ENCODE assay signal across 1 cellular context in genomic region chr1:201399352-201400126, GRCh38.
TF ChIP-seq lines count a peak whose summit lies in the region.

No MANE protein-coding gene starts in this region.

TF ChIP-seq in HepG2, 621 proteins besides CTCF, POLR2A, EP300 and RAD21 (continued from another document and continues in another):
- peak; percentile 67; the same call in 1 of the 2 replicates for TF ChIP-seq ZSCAN21 (CRISPR knock-in tag; IDR thresholded peaks at IDR 0.05; ENCODE audit: borderline replicate concordance)
- TF ChIP-seq TBX2 (CRISPR knock-in tag; IDR thresholded peaks at IDR 0.05; ENCODE audit: borderline replicate concordance), result peak; percentile 85
- TF ChIP-seq TFDP2 (CRISPR knock-in tag; IDR thresholded peaks at IDR 0.05), result peak; percentile 75
- peak; percentile 53; the same call in 1 of the 2 replicates for TF ChIP-seq RFXAP (CRISPR knock-in tag; IDR thresholded peaks at IDR 0.05; ENCODE audit: borderline replicate concordance)
- TF ChIP-seq ZNF253 (CRISPR knock-in tag; IDR thresholded peaks at IDR 0.05; ENCODE audit: borderline replicate concordance), result no peak
- peak; percentile 85; the same call in 1 of the 2 replicates for TF ChIP-seq ZNF547 (CRISPR knock-in tag; IDR thresholded peaks at IDR 0.05)
- TF ChIP-seq ZBTB1 (CRISPR knock-in tag; IDR thresholded peaks at IDR 0.05; ENCODE audit: borderline replicate concordance), result no peak
- TF ChIP-seq ZNF768 (CRISPR knock-in tag; IDR thresholded peaks at IDR 0.05), result peak; percentile 46; the same call in 1 of the 2 replicates
- TF ChIP-seq SSRP1 (CRISPR knock-in tag; IDR thresholded peaks at IDR 0.05), result no peak
- peak; percentile 95 for TF ChIP-seq UBTF (CRISPR knock-in tag; IDR thresholded peaks at IDR 0.05)
- TF ChIP-seq ZNF788 (CRISPR knock-in tag; IDR thresholded peaks at IDR 0.05; ENCODE audit: borderline replicate concordance), result no peak
- TF ChIP-seq SP5 (CRISPR knock-in tag; IDR thresholded peaks at IDR 0.05; ENCODE audit: borderline replicate concordance, low read depth), result 0 out of 2 replicates have a peak, but pooled peaks have one; percentile 23
- TF ChIP-seq SOX6 (IDR thresholded peaks at IDR 0.05), result no peak
- peak; percentile 21; the same call in 1 of the 2 replicates for TF ChIP-seq SOX6 (CRISPR knock-in tag; IDR thresholded peaks at IDR 0.05)
- TF ChIP-seq ZEB1 (IDR thresholded peaks at IDR 0.05; ENCODE audit: insufficient replicate concordance, low read depth), result peak; percentile 98
- TF ChIP-seq KDM2A (CRISPR knock-in tag; IDR thresholded peaks at IDR 0.05; ENCODE audit: borderline replicate concordance, low read depth), result peak; percentile 68; the same call in 1 of the 2 replicates
- TF ChIP-seq ZBTB37 (CRISPR knock-in tag; IDR thresholded peaks at IDR 0.05), result no peak
- peak; percentile 53 for TF ChIP-seq SALL1 (CRISPR knock-in tag; IDR thresholded peaks at IDR 0.05)
- no peak for TF ChIP-seq ELF4 (CRISPR knock-in tag; IDR thresholded peaks at IDR 0.05; ENCODE audit: borderline replicate concordance)
- peak; percentile 70 for TF ChIP-seq HOXA5 (CRISPR knock-in tag; IDR thresholded peaks at IDR 0.05)
- 0 out of 2 replicates have a peak, but pooled peaks have one; percentile 15 for TF ChIP-seq MAFG (CRISPR knock-in tag; IDR thresholded peaks at IDR 0.05)
- no peak for TF ChIP-seq E2F5 (CRISPR knock-in tag; conservative IDR thresholded peaks at IDR 0.05)
- TF ChIP-seq HNRNPLL (IDR thresholded peaks at IDR 0.05; ENCODE audit: low read depth, low read length, poor library complexity, severe bottlenecking), result peak; percentile 39
- no peak for TF ChIP-seq ZNF382 (CRISPR knock-in tag; IDR thresholded peaks at IDR 0.05; ENCODE audit: borderline replicate concordance)
- TF ChIP-seq ZNF609 (CRISPR knock-in tag; IDR thresholded peaks at IDR 0.05; ENCODE audit: borderline replicate concordance), result no peak
- no peak for TF ChIP-seq HOMEZ (CRISPR knock-in tag; IDR thresholded peaks at IDR 0.05; ENCODE audit: low read depth)
- TF ChIP-seq ZFX (CRISPR knock-in tag; IDR thresholded peaks at IDR 0.05; ENCODE audit: low read depth), result peak; percentile 92
- 0 out of 2 replicates have a peak, but pooled peaks have one; percentile 15 for TF ChIP-seq ZNF24 (IDR thresholded peaks at IDR 0.05)
- peak; percentile 70; the same call in 1 of the 2 replicates for TF ChIP-seq ZNF691 (CRISPR knock-in tag; IDR thresholded peaks at IDR 0.05; ENCODE audit: borderline replicate concordance, low read depth)
- no peak for TF ChIP-seq STAG1 (CRISPR knock-in tag; IDR thresholded peaks at IDR 0.05)
- TF ChIP-seq ZNF552 (CRISPR knock-in tag; IDR thresholded peaks at IDR 0.05; ENCODE audit: borderline replicate concordance), result no peak
- TF ChIP-seq ZNF577 (CRISPR knock-in tag; IDR thresholded peaks at IDR 0.05; ENCODE audit: borderline replicate concordance, low read depth), result no peak
- TF ChIP-seq NR0B2 (CRISPR knock-in tag; IDR thresholded peaks at IDR 0.05), result peak; percentile 40
- peak; percentile 24; the same call in 1 of the 2 replicates for TF ChIP-seq ZNF225 (CRISPR knock-in tag; IDR thresholded peaks at IDR 0.05)
- TF ChIP-seq TFDP1 (CRISPR knock-in tag; IDR thresholded peaks at IDR 0.05; ENCODE audit: borderline replicate concordance), result peak; percentile 72; the same call in 1 of the 2 replicates
- peak; percentile 81 for TF ChIP-seq GFI1 (CRISPR knock-in tag; IDR thresholded peaks at IDR 0.05; ENCODE audit: borderline replicate concordance)
- peak; percentile 93 for TF ChIP-seq THAP8 (CRISPR knock-in tag; IDR thresholded peaks at IDR 0.05; ENCODE audit: borderline replicate concordance)
- TF ChIP-seq HMGXB4 (CRISPR knock-in tag; IDR thresholded peaks at IDR 0.05; ENCODE audit: borderline replicate concordance in 1 of 2, low read depth in 1 of 2), result peak; percentile 41 to 87; a peak in 3 of 4 replicates
- no peak for TF ChIP-seq ZNF747 (CRISPR knock-in tag; IDR thresholded peaks at IDR 0.05; ENCODE audit: borderline replicate concordance)
- no peak; the same call in 1 of the 2 replicates for TF ChIP-seq ZNF441 (CRISPR knock-in tag; IDR thresholded peaks at IDR 0.05; ENCODE audit: borderline replicate concordance)
- no peak for TF ChIP-seq ZNF652 (CRISPR knock-in tag; IDR thresholded peaks at IDR 0.05; ENCODE audit: borderline replicate concordance, low read depth)
- TF ChIP-seq GLI4 (CRISPR knock-in tag; IDR thresholded peaks at IDR 0.05; ENCODE audit: borderline replicate concordance), result peak; percentile 93; the same call in 1 of the 2 replicates
- TF ChIP-seq GZF1 (CRISPR knock-in tag; IDR thresholded peaks at IDR 0.05), result no peak
- TF ChIP-seq MTF2 (CRISPR knock-in tag; IDR thresholded peaks at IDR 0.05; ENCODE audit: borderline replicate concordance), result no peak
- 0 out of 2 replicates have a peak, but pooled peaks have one; percentile 23 for TF ChIP-seq ZNF446 (CRISPR knock-in tag; IDR thresholded peaks at IDR 0.05)
